ENCODE assay signal across 1 cellular context in genomic region chr4:102625232-102625930, GRCh38.
TF ChIP-seq lines count a peak whose summit lies in the region.

No MANE protein-coding gene starts in this region.

TF ChIP-seq in H1, 55 proteins besides CTCF, POLR2A, EP300 and RAD21 (continued from another document):
- TF ChIP-seq CHD7 (IDR thresholded peaks at IDR 0.05; ENCODE audit: insufficient replicate concordance, low read length) (no peak), SP1 (IDR thresholded peaks at IDR 0.05; ENCODE audit: low read depth, low read length) (no peak), FOSL1 (IDR thresholded peaks at IDR 0.05; ENCODE audit: insufficient read depth, low read depth, low read length) (no peak), YY1 (IDR thresholded peaks at IDR 0.05; ENCODE audit: low read depth, low read length) (no peak), TAF1 (IDR thresholded peaks at IDR 0.05; ENCODE audit: low read depth, low read length) (no peak), SIX5 (IDR thresholded peaks at IDR 0.05; ENCODE audit: low read depth, low read length) (no peak), CHD2 (IDR thresholded peaks at IDR 0.05; ENCODE audit: low read length) (no peak), EGR1 (IDR thresholded peaks at IDR 0.05; ENCODE audit: borderline replicate concordance, low read depth, low read length) (no peak), SUZ12 (IDR thresholded peaks at IDR 0.05; ENCODE audit: low read length) (no peak), POU5F1 (IDR thresholded peaks at IDR 0.05; ENCODE audit: low read depth, low read length) (no peak), SRF (IDR thresholded peaks at IDR 0.05; ENCODE audit: low read depth, low read length) (no peak), TEAD4 (IDR thresholded peaks at IDR 0.05; ENCODE audit: low read depth, low read length) (no peak), KDM5A (IDR thresholded peaks at IDR 0.05; ENCODE audit: low read length) (no peak), RFX5 (IDR thresholded peaks at IDR 0.05; ENCODE audit: borderline replicate concordance, low read depth, low read length) (no peak), BCL11A (IDR thresholded peaks at IDR 0.05; ENCODE audit: low read depth in 2 of 2, low read length in 2 of 2) (no peak)
